Comparison of ENCODE assay signal across 1 cellular context in genomic region chr10:71844084-71844483, GRCh38.
TF ChIP-seq lines count a peak whose summit lies in the region.

No MANE protein-coding gene starts in this region.

TF ChIP-seq in GM12878, 131 proteins besides CTCF, POLR2A, EP300 and RAD21 (continued from another document):
- TF ChIP-seq STAT1 (conservative IDR thresholded peaks at IDR 0.05): no peak
- TF ChIP-seq JUNB (IDR thresholded peaks at IDR 0.05): no peak
- no peak for TF ChIP-seq ZNF217 (IDR thresholded peaks at IDR 0.05)
- no peak for TF ChIP-seq NR2C2 (IDR thresholded peaks at IDR 0.05; ENCODE audit: borderline replicate concordance, control insufficient read depth, insufficient read length, low read depth)
- TF ChIP-seq SIX5 (IDR thresholded peaks at IDR 0.05; ENCODE audit: low read depth, low read length, severe bottlenecking): no peak
- TF ChIP-seq ZNF207 (IDR thresholded peaks at IDR 0.05; ENCODE audit: borderline replicate concordance): no peak
- no peak for TF ChIP-seq HDAC6 (IDR thresholded peaks at IDR 0.05; ENCODE audit: unreplicated experiment)
- no peak for TF ChIP-seq E2F4 (IDR thresholded peaks at IDR 0.05; ENCODE audit: low read depth, low read length)
- no peak for TF ChIP-seq IKZF2 (IDR thresholded peaks at IDR 0.05)
- no peak for TF ChIP-seq ETV6 (conservative IDR thresholded peaks at IDR 0.05 in 1 of 2, IDR thresholded peaks at IDR 0.05 in 1 of 2; ENCODE audit: borderline replicate concordance in 1 of 2, low read depth in 1 of 2)
- no peak for TF ChIP-seq PRDM15 (CRISPR knock-in tag; IDR thresholded peaks at IDR 0.05)
